ENCODE assay signal across 24 cellular contexts in the genomic region with DNA sequence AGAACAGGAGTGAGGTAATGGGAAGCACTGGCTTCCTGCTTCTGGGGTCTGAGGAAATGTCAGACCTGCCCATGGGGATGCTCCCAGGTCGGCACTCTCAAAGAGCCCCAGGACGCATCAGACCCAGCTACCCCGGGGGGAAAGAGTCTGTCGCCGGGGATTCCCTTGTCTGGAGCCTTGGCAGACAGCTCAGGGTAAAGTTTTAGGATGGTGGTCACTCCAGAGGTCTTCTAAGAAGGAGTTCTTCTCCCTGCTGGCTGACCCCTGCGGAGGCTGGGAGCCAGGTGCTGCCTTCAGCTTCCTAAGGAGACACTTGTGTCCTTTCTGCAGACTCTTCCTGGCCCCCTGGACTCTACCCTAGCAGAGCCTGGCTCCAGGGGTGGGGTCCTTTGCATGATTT.
DNase-seq lines count a peak whose midpoint lies in the region; TF ChIP-seq lines count a peak whose summit lies in the region.
"Had no signal": no experiment of that assay in that cellular context is flagged by ENCODE, and none has a peak within 500 bp of the region (broad histone marks: within the 10 kb centered on the region; RNA-seq: fewer than 3 reads in every experiment).

No MANE protein-coding gene starts in this region.

- no peak overlapping the region for H3K4me3 Mint-ChIP-seq in activated CD4-positive, alpha-beta T cell treated with anti-CD3 and anti-CD28 coated beads, Interleukin-2, amount 10 ng/mL, durations not matched to agents 24 days and 14 days
- H3K4me3 Mint-ChIP-seq: CD14-positive monocyte; CD4-positive, alpha-beta memory T cell; CD4-positive, CD25-positive, alpha-beta regulatory T cell; CD8-positive, alpha-beta memory T cell had no signal

- no peak for TF ChIP-seq EP300 in sigmoid colon (IDR thresholded peaks at IDR 0.05)

- H3K4me3 ChIP-seq in BLaER1 treated with 17β-estradiol and CSF1 and Interleukin-3, amounts not matched to agents 10 nM and 100 nM: no peak overlapping the region
- H3K4me3 ChIP-seq in SJCRH30 (no peak overlapping the region), sigmoid colon (no peak overlapping the region), vagina (no peak overlapping the region)
- H3K4me3 ChIP-seq: BLaER1, GM12878 had no signal

- H4K20me1 ChIP-seq in BLaER1 treated with 17β-estradiol and CSF1 and Interleukin-3, amounts not matched to agents 10 nM and 100 nM: no peaks in the 10 kb centered on the region
- H4K20me1 ChIP-seq: BLaER1 had no signal

- H3K9me3 Mint-ChIP-seq in activated CD4-positive, alpha-beta T cell treated with anti-CD3 and anti-CD28 coated beads, Interleukin-2, amount 10 ng/mL, durations not matched to agents 24 days and 14 days: peaks cover 4% of the 10 kb centered on the region
- H3K9me3 Mint-ChIP-seq: CD4-positive, alpha-beta memory T cell; CD4-positive, CD25-positive, alpha-beta regulatory T cell; CD8-positive, alpha-beta memory T cell had no signal

- peaks cover 5% of the 10 kb centered on the region for H3K27me3 Mint-ChIP-seq in activated CD4-positive, alpha-beta T cell treated with anti-CD3 and anti-CD28 coated beads, Interleukin-2, amount 10 ng/mL, durations not matched to agents 24 days and 14 days
- H3K27me3 Mint-ChIP-seq: CD4-positive, alpha-beta memory T cell had no signal

- 90 to 92% methylated on average over 6 of the region's 6 CpGs for WGBS in sigmoid colon, 2 donors

- H3K27me3 ChIP-seq in BLaER1 treated with 17β-estradiol and CSF1 and Interleukin-3, amounts not matched to agents 10 nM and 100 nM: no peaks in the 10 kb centered on the region
- H3K27me3 ChIP-seq in SJCRH30 (no peaks in the 10 kb centered on the region), sigmoid colon (no peaks in the 10 kb centered on the region), vagina (no peaks in the 10 kb centered on the region)
- H3K27me3 ChIP-seq: BE2C, BLaER1 had no signal

- DNase-seq in SJCRH30 (no peak), sigmoid colon (peak; percentile 39), vagina (ENCODE audit: extremely low spot score in 2 of 2) (no peak), cerebellar cortex (ENCODE audit: low spot score) (no peak), C1 segment of cervical spinal cord (lab: John Stamatoyannopoulos, UW) (no peak)
- DNase-seq in activated CD4-positive, alpha-beta T cell treated with anti-CD3 and anti-CD28 coated beads, Interleukin-2, amount 10 ng/mL, durations not matched to agents 24 days and 14 days: no peak
- DNase-seq: 8988T; ACHN; BE2C; CD4-positive, alpha-beta memory T cell; CD4-positive, CD25-positive, alpha-beta regulatory T cell; CD8-positive, alpha-beta memory T cell; COR-L47; DMS 273 treated with DMSO at 0.1 percent for 48 hours; DMS153; DMS53; DMS79; DND-41; EL; GDM1 had no signal

- intact Hi-C loops in sigmoid colon (cut with DNase I): no loop called here
- intact Hi-C loops in vagina (cut with DNase I): no loop called here
- intact Hi-C loops in activated CD4-positive, alpha-beta T cell treated with anti-CD3 and anti-CD28 coated beads, Interleukin-2, amount 10 ng/mL, durations not matched to agents 24 days and 14 days (cut with micrococcal nuclease): no loop called here

- H3K4me2 ChIP-seq in BLaER1 treated with 17β-estradiol and CSF1 and Interleukin-3, amounts not matched to agents 10 nM and 100 nM: peak overlapping the region in 6 of 11 experiments; percentile 4 to 44 (median 25); a peak in 11 of 22 replicates
- H3K4me2 ChIP-seq: BLaER1 had no signal

- no peaks in the 10 kb centered on the region for H3K9me3 ChIP-seq in BLaER1 treated with 17β-estradiol and CSF1 and Interleukin-3, amounts not matched to agents 10 nM and 100 nM (replicated peaks in 1 of 11)
- H3K9me3 ChIP-seq in SJCRH30 (replicated peaks) (no peaks in the 10 kb centered on the region), sigmoid colon (no peaks in the 10 kb centered on the region), vagina (no peaks in the 10 kb centered on the region)
- H3K9me3 ChIP-seq: BE2C, BLaER1 had no signal

- TF ChIP-seq CTCF in sigmoid colon (IDR thresholded peaks at IDR 0.05): no peak
- TF ChIP-seq CTCF in vagina (IDR thresholded peaks at IDR 0.05): no peak

- H3K27ac Mint-ChIP-seq in activated CD4-positive, alpha-beta T cell treated with anti-CD3 and anti-CD28 coated beads, Interleukin-2, amount 10 ng/mL, durations not matched to agents 24 days and 14 days: no peak overlapping the region
- H3K27ac Mint-ChIP-seq: CD14-positive monocyte; CD4-positive, alpha-beta memory T cell had no signal

- TF ChIP-seq POLR2A in sigmoid colon (IDR thresholded peaks at IDR 0.05) (no peak), vagina (IDR thresholded peaks at IDR 0.05) (no peak)

- H3K36me3 Mint-ChIP-seq in activated CD4-positive, alpha-beta T cell treated with anti-CD3 and anti-CD28 coated beads, Interleukin-2, amount 10 ng/mL, durations not matched to agents 24 days and 14 days (ENCODE audit: low read depth): peaks cover 1% of the 10 kb centered on the region
- H3K36me3 Mint-ChIP-seq: CD14-positive monocyte; CD4-positive, alpha-beta memory T cell; CD4-positive, CD25-positive, alpha-beta regulatory T cell; CD8-positive, alpha-beta memory T cell had no signal

- no peak overlapping the region; a peak in 1 of 22 replicates for H3K9ac ChIP-seq in BLaER1 treated with 17β-estradiol and CSF1 and Interleukin-3, amounts not matched to agents 10 nM and 100 nM
- H3K9ac ChIP-seq: BLaER1 had no signal

- H3K4me1 ChIP-seq in BLaER1 treated with 17β-estradiol and CSF1 and Interleukin-3, amounts not matched to agents 10 nM and 100 nM: peaks cover 0 to 23% (median 2%) of the 10 kb centered on the region in 10 experiments; a peak in 6 of 20 replicates
- H3K4me1 ChIP-seq in SJCRH30 (peaks cover 69% of the 10 kb centered on the region), sigmoid colon (peaks cover 0 to 16% (median 8%) of the 10 kb centered on the region in 4 donors), vagina (peaks cover 7% of the 10 kb centered on the region)

- no peak overlapping the region for H3K27ac ChIP-seq in BLaER1 treated with 17β-estradiol and CSF1 and Interleukin-3, amounts not matched to agents 10 nM and 100 nM
- H3K27ac ChIP-seq in SJCRH30: peak overlapping the region; percentile 97
- H3K27ac ChIP-seq in sigmoid colon: no peak overlapping the region
- H3K27ac ChIP-seq in vagina: peak overlapping the region; percentile 21
- H3K27ac ChIP-seq: BLaER1 had no signal

- peaks cover 5% of the 10 kb centered on the region for H3K4me1 Mint-ChIP-seq in activated CD4-positive, alpha-beta T cell treated with anti-CD3 and anti-CD28 coated beads, Interleukin-2, amount 10 ng/mL, durations not matched to agents 24 days and 14 days
- H3K4me1 Mint-ChIP-seq: CD14-positive monocyte; CD8-positive, alpha-beta memory T cell had no signal

- no peaks in the 10 kb centered on the region for H3K36me3 ChIP-seq in BLaER1 treated with 17β-estradiol and CSF1 and Interleukin-3, amounts not matched to agents 10 nM and 100 nM
- no peaks in the 10 kb centered on the region for H3K36me3 ChIP-seq in SJCRH30
- H3K36me3 ChIP-seq in sigmoid colon: no peaks in the 10 kb centered on the region
- H3K36me3 ChIP-seq in vagina: no peaks in the 10 kb centered on the region
- H3K36me3 ChIP-seq: BE2C, BLaER1 had no signal

Comparison
In these comparisons a context has a peak if more than half of its experiments do, and no peak if none do; other contexts are left out.
1. H3K27ac ChIP-seq: peak in SJCRH30 (single experiment) and vagina (single experiment); none in BLaER1 treated with 17β-estradiol and CSF1 and Interleukin-3, amounts not matched to agents 10 nM and 100 nM (0 of 11) and sigmoid colon (0 of 4).